Comparison of ENCODE assay signal across 10 cellular contexts in the genomic region with DNA sequence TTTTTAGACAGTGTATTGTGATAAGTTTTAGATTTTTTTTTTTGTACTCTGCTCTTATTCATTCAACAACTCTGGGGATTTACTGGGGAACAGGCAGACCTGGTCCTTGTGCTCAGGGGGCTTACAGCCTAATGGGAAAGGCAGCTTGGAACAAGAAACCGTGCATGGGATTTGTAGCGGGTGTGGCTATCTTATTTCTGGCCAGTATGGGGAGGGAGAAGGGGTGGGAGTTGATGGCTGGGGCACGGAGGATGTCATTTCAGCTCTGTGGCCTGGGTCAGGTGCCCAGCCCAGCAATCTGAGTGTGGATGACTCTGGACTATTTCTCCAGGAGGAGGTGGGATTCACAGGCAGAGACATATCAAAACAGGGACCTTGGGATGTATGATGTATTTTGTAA. TPM values are rescaled to one million over a fixed set of nuclear protein-coding genes. Genes with fewer than 3 reads are reported as not detected.
DNase-seq lines count a peak whose midpoint lies in the region; ATAC-seq lines count a peak whose summit lies in the region.
"Had no signal": no experiment of that assay in that cellular context is flagged by ENCODE, and none has a peak within 500 bp of the region (broad histone marks: within the 10 kb centered on the region; RNA-seq: fewer than 3 reads in every experiment).

No MANE protein-coding gene starts in this region.

- peak overlapping the region; percentile 10 for H3K27ac ChIP-seq in angular gyrus (ENCODE audit: low read depth, low read length)

- no peak for DNase-seq in memory B cell (ENCODE audit: low spot score in 2 of 2)
- DNase-seq in SK-N-DZ (ENCODE audit: low spot score) = no peak
- no peak for DNase-seq in NCI-H446 treated with DMSO at 0.1 percent for 48 hours (lab: John Stamatoyannopoulos, UW)
- no peak for DNase-seq in foreskin melanocyte
- DNase-seq: GF-D8, NCI-H1930 had no signal

- H3K4me1 Mint-ChIP-seq in IgD-negative memory B cell = peaks cover 27 to 42% (median 28%) of the 10 kb centered on the region in 3 donors
- peaks cover 33% of the 10 kb centered on the region for H3K4me1 Mint-ChIP-seq in memory B cell
- peaks cover 65% of the 10 kb centered on the region for H3K4me1 Mint-ChIP-seq in stimulated activated memory B cell treated with anti-CD40 and anti-IgM and Interleukin-4, amounts not matched to agents 10 μg/mL and 1 μg/mL and 100 μg/mL, for 72 hours

- H3K27me3 Mint-ChIP-seq in IgD-negative memory B cell (no peaks in the 10 kb centered on the region), memory B cell (no peaks in the 10 kb centered on the region)
- no peaks in the 10 kb centered on the region for H3K27me3 Mint-ChIP-seq in stimulated activated memory B cell treated with anti-CD40 and anti-IgM and Interleukin-4, amounts not matched to agents 10 μg/mL and 1 μg/mL and 100 μg/mL, for 72 hours

- no peak for ATAC-seq in memory B cell (ENCODE audit: low read depth)
- ATAC-seq in stimulated activated memory B cell treated with anti-CD40 and anti-IgM and Interleukin-4, amounts not matched to agents 10 μg/mL and 1 μg/mL and 100 μg/mL, for 72 hours = no peak
- no peak for ATAC-seq in GM18867 (IDR thresholded peaks at IDR 0.05; ENCODE audit: unreplicated experiment)

- no peaks in the 10 kb centered on the region for H3K9me3 Mint-ChIP-seq in IgD-negative memory B cell
- H3K9me3 Mint-ChIP-seq in memory B cell = no peaks in the 10 kb centered on the region
- H3K9me3 Mint-ChIP-seq in stimulated activated memory B cell treated with anti-CD40 and anti-IgM and Interleukin-4, amounts not matched to agents 10 μg/mL and 1 μg/mL and 100 μg/mL, for 72 hours = no peaks in the 10 kb centered on the region

- H3K36me3 Mint-ChIP-seq in IgD-negative memory B cell = peaks cover 14% of the 10 kb centered on the region
- peaks cover 9% of the 10 kb centered on the region for H3K36me3 Mint-ChIP-seq in memory B cell
- H3K36me3 Mint-ChIP-seq in stimulated activated memory B cell treated with anti-CD40 and anti-IgM and Interleukin-4, amounts not matched to agents 10 μg/mL and 1 μg/mL and 100 μg/mL, for 72 hours = peaks cover 7% of the 10 kb centered on the region

- H3K27ac Mint-ChIP-seq in IgD-negative memory B cell = peak overlapping the region in 2 of 3 donors; percentile 6 to 88
- peak overlapping the region; percentile 81 for H3K27ac Mint-ChIP-seq in memory B cell
- H3K27ac Mint-ChIP-seq in stimulated activated memory B cell treated with anti-CD40 and anti-IgM and Interleukin-4, amounts not matched to agents 10 μg/mL and 1 μg/mL and 100 μg/mL, for 72 hours = peak overlapping the region; percentile 92

- H3K4me3 Mint-ChIP-seq in IgD-negative memory B cell = peak overlapping the region in 1 of 4 donors; percentile 17
- H3K4me3 Mint-ChIP-seq in memory B cell = no peak overlapping the region
- H3K4me3 Mint-ChIP-seq in stimulated activated memory B cell treated with anti-CD40 and anti-IgM and Interleukin-4, amounts not matched to agents 10 μg/mL and 1 μg/mL and 100 μg/mL, for 72 hours = no peak overlapping the region

RNA-seq across cellular contexts. Expression of a gene that starts 47.0 kb away (rescaled TPM):
- polyA plus RNA-seq in IgD-negative memory B cell = 18.1 TPM
- polyA plus RNA-seq in SK-N-DZ (2014; cell fraction: cytosol; rRNA removed) = 57.8 and 65.3 TPM in 2 replicates
- polyA plus RNA-seq in SK-N-DZ (2014; cell fraction: nucleus; rRNA removed) = 48.9 and 53.5 TPM in 2 replicates
